In the genomic region with DNA sequence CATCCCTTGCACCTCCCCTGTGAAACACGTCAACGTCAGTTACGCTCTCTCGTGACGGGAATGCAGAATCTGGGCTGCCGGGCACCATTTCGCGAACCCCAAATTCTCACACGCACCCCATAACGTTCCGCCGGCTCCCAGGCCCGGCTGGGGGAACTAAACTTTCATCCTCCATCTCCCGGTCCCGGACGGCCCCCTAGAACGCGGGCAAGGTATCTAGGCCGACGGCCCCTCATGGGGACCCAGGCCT, we compare ENCODE assay signal across 1 cellular context.
TF ChIP-seq lines count a peak whose summit lies in the region.

No MANE protein-coding gene starts in this region.

TF ChIP-seq in H1, 55 proteins besides CTCF, POLR2A, EP300 and RAD21:
- TF ChIP-seq CHD7 (IDR thresholded peaks at IDR 0.05; ENCODE audit: insufficient replicate concordance, low read length) (peak; percentile 64), TCF12 (IDR thresholded peaks at IDR 0.05; ENCODE audit: low read depth, low read length) (no peak)
